ENCODE assay signal across 8 cellular contexts in the genomic region with DNA sequence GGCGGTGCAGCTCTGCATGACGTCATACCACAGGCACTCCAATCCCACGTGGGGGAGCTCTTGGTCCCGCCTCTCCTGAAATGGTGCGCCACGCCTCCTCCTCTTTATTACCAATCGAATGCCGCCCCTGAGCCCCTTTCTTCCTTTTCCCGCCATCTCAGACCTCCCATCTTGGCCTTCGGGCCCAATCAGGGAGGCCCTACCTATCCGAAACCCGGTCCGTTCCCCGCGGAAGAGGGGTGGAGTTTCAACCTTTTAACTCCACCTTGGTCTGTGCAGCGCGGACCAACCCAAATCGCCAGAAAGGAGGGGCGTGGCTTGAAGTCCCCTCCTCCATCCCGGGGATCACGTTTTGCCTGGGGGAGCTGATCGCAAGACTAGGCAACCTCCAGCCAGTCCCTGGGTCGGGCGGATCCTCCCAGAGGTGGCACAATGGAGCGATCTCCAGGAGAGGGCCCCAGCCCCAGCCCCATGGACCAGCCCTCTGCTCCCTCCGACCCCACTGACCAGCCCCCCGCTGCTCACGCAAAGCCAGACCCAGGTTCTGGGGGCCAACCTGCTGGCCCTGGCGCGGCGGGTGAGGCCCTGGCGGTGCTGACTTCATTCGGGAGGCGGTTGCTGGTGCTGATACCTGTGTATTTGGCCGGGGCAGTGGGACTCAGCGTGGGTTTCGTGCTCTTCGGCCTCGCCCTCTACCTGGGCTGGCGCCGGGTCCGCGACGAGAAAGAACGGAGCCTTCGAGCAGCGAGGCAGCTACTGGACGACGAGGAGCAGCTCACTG. TPM values are rescaled to one million over a fixed set of nuclear protein-coding genes. Genes with fewer than 3 reads are reported as not detected.
DNase-seq lines count a peak whose midpoint lies in the region; ATAC-seq and TF ChIP-seq lines count a peak whose summit lies in the region.

A gene with protein sequence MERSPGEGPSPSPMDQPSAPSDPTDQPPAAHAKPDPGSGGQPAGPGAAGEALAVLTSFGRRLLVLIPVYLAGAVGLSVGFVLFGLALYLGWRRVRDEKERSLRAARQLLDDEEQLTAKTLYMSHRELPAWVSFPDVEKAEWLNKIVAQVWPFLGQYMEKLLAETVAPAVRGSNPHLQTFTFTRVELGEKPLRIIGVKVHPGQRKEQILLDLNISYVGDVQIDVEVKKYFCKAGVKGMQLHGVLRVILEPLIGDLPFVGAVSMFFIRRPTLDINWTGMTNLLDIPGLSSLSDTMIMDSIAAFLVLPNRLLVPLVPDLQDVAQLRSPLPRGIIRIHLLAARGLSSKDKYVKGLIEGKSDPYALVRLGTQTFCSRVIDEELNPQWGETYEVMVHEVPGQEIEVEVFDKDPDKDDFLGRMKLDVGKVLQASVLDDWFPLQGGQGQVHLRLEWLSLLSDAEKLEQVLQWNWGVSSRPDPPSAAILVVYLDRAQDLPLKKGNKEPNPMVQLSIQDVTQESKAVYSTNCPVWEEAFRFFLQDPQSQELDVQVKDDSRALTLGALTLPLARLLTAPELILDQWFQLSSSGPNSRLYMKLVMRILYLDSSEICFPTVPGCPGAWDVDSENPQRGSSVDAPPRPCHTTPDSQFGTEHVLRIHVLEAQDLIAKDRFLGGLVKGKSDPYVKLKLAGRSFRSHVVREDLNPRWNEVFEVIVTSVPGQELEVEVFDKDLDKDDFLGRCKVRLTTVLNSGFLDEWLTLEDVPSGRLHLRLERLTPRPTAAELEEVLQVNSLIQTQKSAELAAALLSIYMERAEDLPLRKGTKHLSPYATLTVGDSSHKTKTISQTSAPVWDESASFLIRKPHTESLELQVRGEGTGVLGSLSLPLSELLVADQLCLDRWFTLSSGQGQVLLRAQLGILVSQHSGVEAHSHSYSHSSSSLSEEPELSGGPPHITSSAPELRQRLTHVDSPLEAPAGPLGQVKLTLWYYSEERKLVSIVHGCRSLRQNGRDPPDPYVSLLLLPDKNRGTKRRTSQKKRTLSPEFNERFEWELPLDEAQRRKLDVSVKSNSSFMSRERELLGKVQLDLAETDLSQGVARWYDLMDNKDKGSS (plus strand): TSS at position 380 of the 781 bp plus-strand sequence. CDS start 53 bp downstream, at position 433.

- H3K4me2 ChIP-seq in PC-3 (ENCODE audit: low read length), result peak within 1 kb of the TSS; percentile 100

- CTCF ChIA-PET in PC-3 (lab: Charles Lee), result interaction anchor here (0.5 to 1.8 kb wide), 7 partner anchors 9 to 132 kb away, joined by 3 to 17 read pairs (median 4); a partner anchor contains a TSS

- peaks cover 25% of the 10 kb centered on the region for H3K79me2 ChIP-seq in PC-3 (ENCODE audit: low read length)

- peaks cover 20% of the 10 kb centered on the region; the same call in 1 of the 2 replicates for H3K36me3 ChIP-seq in PC-3 (ENCODE audit: low read depth, low read length)
- peaks cover 5% of the 10 kb centered on the region for H3K36me3 ChIP-seq in mucosa of descending colon (ENCODE audit: low read depth)

- POLR2A ChIA-PET in PC-3 (lab: Charles Lee; ENCODE audit: unreplicated experiment), result interaction anchor here (0.6 to 1.4 kb wide), 8 partner anchors 10 to 231 kb away, joined by 3 to 17 read pairs (median 4); a partner anchor contains a TSS

- H4K20me1 ChIP-seq in PC-3 (ENCODE audit: low read length), result no peaks in the 10 kb centered on the region

- intact Hi-C loops in PC-3 (cut with micrococcal nuclease), result loop anchor here (2.0 kb wide), 1 partner anchor 61 kb away; a partner anchor contains a TSS
- intact Hi-C loops in mucosa of descending colon (cut with DNase I, micrococcal nuclease), result loop anchor here in 1 of 2 donors (10.0 kb wide), 1 partner anchor 57 kb away; a partner anchor contains a TSS

- no peak for TF ChIP-seq RAD21 in Ishikawa (IDR thresholded peaks at IDR 0.05; ENCODE audit: low read depth)

- H3F3A ChIP-seq in PC-3 (ENCODE audit: low read length, unreplicated experiment), result no peaks in the 10 kb centered on the region

- ATAC-seq in GM21576 (IDR thresholded peaks at IDR 0.05; ENCODE audit: unreplicated experiment) (peak; percentile 86), PC-3 (peak; percentile 90), mucosa of descending colon (peak; percentile 85)

- BruUV-seq in PC-3 (replicated peaks; lab: Mats Ljungman, UMichigan), result TSS peak; percentile 63

- DNase-seq in DMS114 treated with DMSO at 0.1 percent for 48 hours (lab: John Stamatoyannopoulos, UW; ENCODE audit: unreplicated experiment) (peak; percentile 100), PC-3 (peak; percentile 100), activated T-cell treated with anti-CD3 and anti-CD28 coated beads for 48 hours (ENCODE audit: low read depth) (peak; percentile 94), epithelial cell of prostate (ENCODE audit: low read depth, low spot score) (peak; percentile 98), mucosa of descending colon (peak; percentile 96 to 99 (median 98))
- DNase-seq in stimulated activated CD8-positive, alpha-beta memory T cell treated with anti-CD3 and anti-CD28 coated beads, Interleukin-4, amount 100 ng/mL, for 24 hours (ENCODE audit: low read depth), result peak; percentile 91

- no peak; the same call in 1 of the 2 replicates for TF ChIP-seq EP300 in Ishikawa (IDR thresholded peaks at IDR 0.05; ENCODE audit: borderline replicate concordance)

- H3K27me3 ChIP-seq in PC-3 (ENCODE audit: low read length), result no peaks in the 10 kb centered on the region

- no peak for TF ChIP-seq CTCF in PC-3 (conservative IDR thresholded peaks at IDR 0.05; ENCODE audit: low read depth, low read length)
- no peak for TF ChIP-seq CTCF in mucosa of descending colon (IDR thresholded peaks at IDR 0.05)

- H3K9ac ChIP-seq in PC-3 (ENCODE audit: low read length), result peak within 1 kb of the TSS; percentile 84

- H3K4me3 ChIP-seq in PC-3 (ENCODE audit: low read length) (peak within 1 kb of the TSS; percentile 96), mucosa of descending colon (peak within 1 kb of the TSS; percentile 49)

- H3K9me3 ChIP-seq in PC-3 (ENCODE audit: low read length) (no peaks in the 10 kb centered on the region), mucosa of descending colon (no peaks in the 10 kb centered on the region)

- H3K4me1 ChIP-seq in PC-3 (ENCODE audit: insufficient read depth, low read length) (peaks cover 33% of the 10 kb centered on the region), mucosa of descending colon (ENCODE audit: low read depth) (peaks cover 22% of the 10 kb centered on the region)

- peak within 1 kb of the TSS; percentile 39; the same call in 1 of the 2 replicates for H3K27ac ChIP-seq in PC-3 (ENCODE audit: low read length)
- peak within 1 kb of the TSS; percentile 81 for H3K27ac ChIP-seq in epithelial cell of prostate

- no peaks in the 10 kb centered on the region for H3K9me2 ChIP-seq in PC-3 (replicated peaks; ENCODE audit: low read length)

- peak within 1 kb of the TSS; percentile 85 for H2AFZ ChIP-seq in PC-3 (ENCODE audit: low read length)

TF ChIP-seq in Ishikawa, 13 proteins besides CTCF, POLR2A, EP300 and RAD21:
- TF ChIP-seq CEBPB (IDR thresholded peaks at IDR 0.05), result no peak
- TF ChIP-seq YY1 (IDR thresholded peaks at IDR 0.05; ENCODE audit: low read depth), result no peak
- no peak for TF ChIP-seq FOXM1 (IDR thresholded peaks at IDR 0.05; ENCODE audit: borderline replicate concordance, low read depth)
- TF ChIP-seq TCF12 (IDR thresholded peaks at IDR 0.05; ENCODE audit: low read depth), result peak; percentile 51; the same call in 1 of the 2 replicates
- peak; percentile 72 for TF ChIP-seq TAF1 (IDR thresholded peaks at IDR 0.05; ENCODE audit: low read depth)
- TF ChIP-seq, protein P1, sequence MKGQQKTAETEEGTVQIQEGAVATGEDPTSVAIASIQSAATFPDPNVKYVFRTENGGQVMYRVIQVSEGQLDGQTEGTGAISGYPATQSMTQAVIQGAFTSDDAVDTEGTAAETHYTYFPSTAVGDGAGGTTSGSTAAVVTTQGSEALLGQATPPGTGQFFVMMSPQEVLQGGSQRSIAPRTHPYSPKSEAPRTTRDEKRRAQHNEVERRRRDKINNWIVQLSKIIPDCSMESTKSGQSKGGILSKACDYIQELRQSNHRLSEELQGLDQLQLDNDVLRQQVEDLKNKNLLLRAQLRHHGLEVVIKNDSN (IDR thresholded peaks at IDR 0.05), result peak; percentile 75
- peak; percentile 63; the same call in 1 of the 2 replicates for TF ChIP-seq TEAD4 (IDR thresholded peaks at IDR 0.05)
- no peak for TF ChIP-seq NFIC (IDR thresholded peaks at IDR 0.05)
- TF ChIP-seq EGR1 (IDR thresholded peaks at IDR 0.05), result no peak
- TF ChIP-seq, protein P2, sequence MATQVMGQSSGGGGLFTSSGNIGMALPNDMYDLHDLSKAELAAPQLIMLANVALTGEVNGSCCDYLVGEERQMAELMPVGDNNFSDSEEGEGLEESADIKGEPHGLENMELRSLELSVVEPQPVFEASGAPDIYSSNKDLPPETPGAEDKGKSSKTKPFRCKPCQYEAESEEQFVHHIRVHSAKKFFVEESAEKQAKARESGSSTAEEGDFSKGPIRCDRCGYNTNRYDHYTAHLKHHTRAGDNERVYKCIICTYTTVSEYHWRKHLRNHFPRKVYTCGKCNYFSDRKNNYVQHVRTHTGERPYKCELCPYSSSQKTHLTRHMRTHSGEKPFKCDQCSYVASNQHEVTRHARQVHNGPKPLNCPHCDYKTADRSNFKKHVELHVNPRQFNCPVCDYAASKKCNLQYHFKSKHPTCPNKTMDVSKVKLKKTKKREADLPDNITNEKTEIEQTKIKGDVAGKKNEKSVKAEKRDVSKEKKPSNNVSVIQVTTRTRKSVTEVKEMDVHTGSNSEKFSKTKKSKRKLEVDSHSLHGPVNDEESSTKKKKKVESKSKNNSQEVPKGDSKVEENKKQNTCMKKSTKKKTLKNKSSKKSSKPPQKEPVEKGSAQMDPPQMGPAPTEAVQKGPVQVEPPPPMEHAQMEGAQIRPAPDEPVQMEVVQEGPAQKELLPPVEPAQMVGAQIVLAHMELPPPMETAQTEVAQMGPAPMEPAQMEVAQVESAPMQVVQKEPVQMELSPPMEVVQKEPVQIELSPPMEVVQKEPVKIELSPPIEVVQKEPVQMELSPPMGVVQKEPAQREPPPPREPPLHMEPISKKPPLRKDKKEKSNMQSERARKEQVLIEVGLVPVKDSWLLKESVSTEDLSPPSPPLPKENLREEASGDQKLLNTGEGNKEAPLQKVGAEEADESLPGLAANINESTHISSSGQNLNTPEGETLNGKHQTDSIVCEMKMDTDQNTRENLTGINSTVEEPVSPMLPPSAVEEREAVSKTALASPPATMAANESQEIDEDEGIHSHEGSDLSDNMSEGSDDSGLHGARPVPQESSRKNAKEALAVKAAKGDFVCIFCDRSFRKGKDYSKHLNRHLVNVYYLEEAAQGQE (IDR thresholded peaks at IDR 0.05; ENCODE audit: low read depth), result no peak
- peak; percentile 76; the same call in 1 of the 2 replicates for TF ChIP-seq ZBTB7A (IDR thresholded peaks at IDR 0.05; ENCODE audit: low read depth)
- TF ChIP-seq CREB1 (IDR thresholded peaks at IDR 0.05; ENCODE audit: low read depth), result peak; percentile 72; the same call in 1 of the 2 replicates
- TF ChIP-seq, protein P3, sequence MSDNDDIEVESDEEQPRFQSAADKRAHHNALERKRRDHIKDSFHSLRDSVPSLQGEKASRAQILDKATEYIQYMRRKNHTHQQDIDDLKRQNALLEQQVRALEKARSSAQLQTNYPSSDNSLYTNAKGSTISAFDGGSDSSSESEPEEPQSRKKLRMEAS (IDR thresholded peaks at IDR 0.05), result peak; percentile 79
TF ChIP-seq in Ishikawa: peak in this region for 7.

RNA-seq across cellular contexts. Expression of the gene that starts here (rescaled TPM):
- 120 and 176 TPM in 2 replicates for total RNA-seq in PC-3 (2014; rRNA removed)
- total RNA-seq in mucosa of descending colon, result 10 to 100 TPM; 44.9 to 75.7 (median 52.0) TPM

Comparison
In these comparisons a context has a peak if more than half of its experiments do, and no peak if none do; other contexts are left out.
1. Peak in every context shown above with its lines: DNase-seq, ATAC-seq, H3K4me3 ChIP-seq and H3K27ac ChIP-seq.